ENCODE assay signal across 19 cellular contexts in genomic region chr17:4475463-4475862, GRCh38. TPM values are rescaled to one million over a fixed set of nuclear protein-coding genes. Genes with fewer than 3 reads are reported as not detected.
"Had no signal": no experiment of that assay in that cellular context is flagged by ENCODE, and none has a peak within 500 bp of the region (broad histone marks: within the 10 kb centered on the region; RNA-seq: fewer than 3 reads in every experiment).

No MANE protein-coding gene starts in this region.

- H3K27me3 ChIP-seq: neutrophil, right atrium auricular region had no signal

- H3K27ac Mint-ChIP-seq: activated CD4-positive, alpha-beta T cell treated with anti-CD3 and anti-CD28 coated beads, Interleukin-2, amount 10 ng/mL, durations not matched to agents 24 days and 14 days; T-helper 2 cell treated with Interferon-gamma antibody and Interleukin-4, amounts not matched to agents 5 μg/mL and 100 μg/mL, for 36 hours had no signal

- H3K4me3 ChIP-seq: lower lobe of right lung, right atrium auricular region, skin epidermis had no signal

- H3K36me3 Mint-ChIP-seq: mesothelial cell of epicardium had no signal

- ATAC-seq: stimulated activated naive CD8-positive, alpha-beta T cell treated with anti-CD3 and anti-CD28 coated beads, Interleukin-15, Interleukin-2, amounts not matched to agents 100 U/mL and 50 U/mL, for 24 hours had no signal

- H3K27ac ChIP-seq: epithelial cell of prostate, lower lobe of right lung, neutrophil, right atrium auricular region had no signal

- H3K9me3 ChIP-seq: lower lobe of right lung, neutrophil, right atrium auricular region had no signal

- H3K9me3 Mint-ChIP-seq: activated CD4-positive, alpha-beta T cell treated with anti-CD3 and anti-CD28 coated beads, Interleukin-2, amount 10 ng/mL, durations not matched to agents 24 days and 14 days; mesothelial cell of epicardium; T-helper 2 cell treated with Interferon-gamma antibody and Interleukin-4, amounts not matched to agents 5 μg/mL and 100 μg/mL, for 36 hours had no signal

- H3K4me3 Mint-ChIP-seq: activated CD4-positive, alpha-beta T cell treated with anti-CD3 and anti-CD28 coated beads, Interleukin-2, amount 10 ng/mL, durations not matched to agents 24 days and 14 days; mesothelial cell of epicardium; T-helper 2 cell treated with Interferon-gamma antibody and Interleukin-4, amounts not matched to agents 5 μg/mL and 100 μg/mL, for 36 hours had no signal

- H3K36me3 ChIP-seq: lower lobe of right lung, right atrium auricular region had no signal

- DNase-seq: activated CD4-positive, alpha-beta T cell treated with anti-CD3 and anti-CD28 coated beads, Interleukin-2, amount 10 ng/mL, durations not matched to agents 24 days and 14 days; activated CD4-positive, CD25-positive, alpha-beta regulatory T cell; activated CD8-positive, alpha-beta memory T cell treated with anti-CD3 and anti-CD28 coated beads for 24 hours; aorta; foreskin melanocyte; head of caudate nucleus; left cardiac atrium; lower lobe of right lung; stimulated activated CD4-positive, alpha-beta T cell treated with anti-CD3 and anti-CD28 coated beads, Interleukin-4, amount 100 ng/mL, for 24 hours; stimulated activated naive CD8-positive, alpha-beta T cell treated with anti-CD3 and anti-CD28 coated beads, Interleukin-15, Interleukin-2, amounts not matched to agents 100 U/mL and 50 U/mL, for 24 hours; SW 1271 had no signal

RNA-seq across cellular contexts. Expression of gene SPNS3, which starts 41.7 kb away (rescaled TPM):
- total RNA-seq: fibroblast of lung, mesothelial cell of epicardium, myocyte, right atrium auricular region had no signal
